Comparison of ENCODE assay signal across 8 cellular contexts in genomic region chr2:108534577-108535379, GRCh38. TPM values are rescaled to one million over a fixed set of nuclear protein-coding genes. Genes with fewer than 3 reads are reported as not detected.
DNase-seq lines count a peak whose midpoint lies in the region; ATAC-seq, FAIRE-seq and TF ChIP-seq lines count a peak whose summit lies in the region.

No MANE protein-coding gene starts in this region.

- no peaks in the 10 kb centered on the region for H3K27me3 Mint-ChIP-seq in T-helper 2 cell treated with Interferon-gamma antibody and Interleukin-4, amounts not matched to agents 5 μg/mL and 100 μg/mL, for 36 hours (ENCODE audit: low read depth)

- H3K4me3 Mint-ChIP-seq in T-helper 2 cell treated with Interferon-gamma antibody and Interleukin-4, amounts not matched to agents 5 μg/mL and 100 μg/mL, for 36 hours: peak overlapping the region; percentile 97

- H3K27me3 ChIP-seq in HUES64 (ENCODE audit: insufficient read depth, low read length): peaks cover 18% of the 10 kb centered on the region
- H3K27me3 ChIP-seq in bronchial epithelial cell (ENCODE audit: control insufficient read depth, insufficient read depth, low read length): no peaks in the 10 kb centered on the region

- no peak overlapping the region; the same call in 1 of the 2 replicates for H3K27ac ChIP-seq in HUES64 (ENCODE audit: low read depth, low read length)

- no peak for TF ChIP-seq CTCF in bronchial epithelial cell (IDR thresholded peaks at IDR 0.05; ENCODE audit: insufficient read depth, low read length, severe bottlenecking)

- peaks cover 47% of the 10 kb centered on the region for H3K4me1 Mint-ChIP-seq in T-helper 2 cell treated with Interferon-gamma antibody and Interleukin-4, amounts not matched to agents 5 μg/mL and 100 μg/mL, for 36 hours (ENCODE audit: low read depth)

- no peaks in the 10 kb centered on the region for H3K9me3 Mint-ChIP-seq in T-helper 2 cell treated with Interferon-gamma antibody and Interleukin-4, amounts not matched to agents 5 μg/mL and 100 μg/mL, for 36 hours

- peak overlapping the region; percentile 92 for H3K27ac Mint-ChIP-seq in T-helper 2 cell treated with Interferon-gamma antibody and Interleukin-4, amounts not matched to agents 5 μg/mL and 100 μg/mL, for 36 hours

- H3K4me1 ChIP-seq in HUES64 (ENCODE audit: insufficient read depth, low read length): peaks cover 18% of the 10 kb centered on the region

- peak; percentile 50 for DNase-seq in EL
- DNase-seq in T-helper 2 cell treated with Interferon-gamma antibody and Interleukin-4, amounts not matched to agents 5 μg/mL and 100 μg/mL, for 36 hours (ENCODE audit: low spot score): peak; percentile 41
- peak; percentile 37 for DNase-seq in bronchial epithelial cell (ENCODE audit: low read depth)
- DNase-seq in kidney glomerular epithelial cell (lab: John Stamatoyannopoulos, UW): peak; percentile 28
- peak; percentile 63 for DNase-seq in stimulated activated CD4-positive, alpha-beta T cell treated with anti-CD3 and anti-CD28 coated beads, Interleukin-15, amount 100 ng/mL, for 24 hours
- DNase-seq in NCI-H1930 (lab: John Stamatoyannopoulos, UW): no peak

- under 1% methylated on average over 58 of the region's 59 CpGs for WGBS in HUES64

- H3K9ac ChIP-seq in HUES64 (ENCODE audit: low read depth, low read length): peak overlapping the region; percentile 74

- ATAC-seq in GM21576 (IDR thresholded peaks at IDR 0.05; ENCODE audit: unreplicated experiment): peak; percentile 23

- H3K36me3 ChIP-seq in HUES64 (ENCODE audit: insufficient read depth, low read length) (no peaks in the 10 kb centered on the region), bronchial epithelial cell (ENCODE audit: control insufficient read depth, insufficient read depth, low read length) (no peaks in the 10 kb centered on the region)

- FAIRE-seq in bronchial epithelial cell (lab: Jason Lieb, UNC): no peak

- H3K4me3 ChIP-seq in HUES64 (ENCODE audit: low read length): peak overlapping the region; percentile 92
- H3K4me3 ChIP-seq in bronchial epithelial cell (ENCODE audit: low read depth, low read length): peak overlapping the region; percentile 68

- peaks cover 3% of the 10 kb centered on the region for H3K36me3 Mint-ChIP-seq in T-helper 2 cell treated with Interferon-gamma antibody and Interleukin-4, amounts not matched to agents 5 μg/mL and 100 μg/mL, for 36 hours (ENCODE audit: low read depth)

- no peaks in the 10 kb centered on the region for H3K9me3 ChIP-seq in HUES64 (ENCODE audit: insufficient read depth, low read depth, low read length)

RNA-seq across cellular contexts. Expression of gene LIMS1, which starts 0.5 kb away (rescaled TPM):
- polyA plus RNA-seq in HUES64 (2013, experiment 1 of 2): 21.9 TPM
- polyA plus RNA-seq in HUES64 (2013, experiment 2 of 2): 24.9 TPM
- total RNA-seq in bronchial epithelial cell: 42.1 and 62.1 TPM in 2 replicates

Comparison
In these comparisons a context has a peak if more than half of its experiments do, and no peak if none do; other contexts are left out.
1. DNase-seq: peak in EL (single experiment), T-helper 2 cell treated with Interferon-gamma antibody and Interleukin-4, amounts not matched to agents 5 μg/mL and 100 μg/mL, for 36 hours (single experiment), bronchial epithelial cell (single experiment), kidney glomerular epithelial cell (single experiment) and stimulated activated CD4-positive, alpha-beta T cell treated with anti-CD3 and anti-CD28 coated beads, Interleukin-15, amount 100 ng/mL, for 24 hours (single experiment); none in NCI-H1930 (0 of 2).